Comparison of ENCODE assay signal across 11 cellular contexts in the genomic region with DNA sequence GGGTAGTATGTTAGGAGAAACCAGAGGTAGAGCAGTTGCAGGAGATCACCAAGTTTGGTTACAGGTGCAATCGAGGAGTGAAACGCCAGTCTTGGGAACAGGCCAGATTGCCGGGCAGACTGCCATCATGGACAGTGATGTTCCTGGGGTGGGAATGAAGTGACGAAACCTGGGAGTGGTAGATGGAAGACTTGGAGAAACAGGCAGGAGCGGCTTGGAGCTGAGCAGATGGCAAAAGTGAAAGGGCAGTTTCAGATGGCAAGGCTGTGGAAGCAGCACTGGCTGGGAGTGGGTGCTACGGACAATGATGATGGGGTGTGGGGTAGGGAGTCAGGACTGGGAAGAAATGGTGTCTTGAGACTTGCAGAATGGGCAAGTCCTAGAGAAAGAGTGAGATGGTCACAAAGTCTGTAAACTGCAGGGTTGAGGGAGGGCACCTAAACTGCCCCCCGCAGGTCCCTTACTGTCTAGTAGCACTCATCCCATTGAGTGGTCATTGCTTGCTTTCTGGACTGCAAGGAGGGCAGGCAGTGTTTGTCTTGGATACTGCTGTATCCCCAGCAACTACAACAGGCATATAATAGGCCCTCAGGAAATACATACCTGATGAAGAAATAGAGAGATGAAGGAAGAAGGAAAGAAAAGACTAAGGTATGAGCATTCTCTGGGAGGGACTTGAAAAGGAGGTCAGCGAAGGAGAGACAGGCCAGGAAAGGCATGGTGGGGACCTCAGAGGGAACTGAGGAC. TPM values are rescaled to one million over a fixed set of nuclear protein-coding genes. Genes with fewer than 3 reads are reported as not detected.
DNase-seq lines count a peak whose midpoint lies in the region; ATAC-seq and TF ChIP-seq lines count a peak whose summit lies in the region.
"Had no signal": no experiment of that assay in that cellular context is flagged by ENCODE, and none has a peak within 500 bp of the region (broad histone marks: within the 10 kb centered on the region; RNA-seq: fewer than 3 reads in every experiment).

No MANE protein-coding gene starts in this region.

- ATAC-seq in HCT116 (peak; percentile 18; the same call in 1 of the 2 replicates), GM21447 (IDR thresholded peaks at IDR 0.05; ENCODE audit: unreplicated experiment) (no peak)

- intact Hi-C loops in HCT116 (cut with micrococcal nuclease), result no loop called here
- intact Hi-C loops in left ventricle myocardium inferior (cut with micrococcal nuclease), result no loop called here

- no peak overlapping the region for H3K4me3 Mint-ChIP-seq in osteocyte (ENCODE audit: unreplicated experiment)

- H3K9ac ChIP-seq in HCT116 (ENCODE audit: low read length), result no peak overlapping the region
- peak overlapping the region; percentile 33 for H3K9ac ChIP-seq in skeletal muscle satellite cell (ENCODE audit: low read depth, low read length)

- H3K4me1 ChIP-seq in HCT116 (ENCODE audit: control insufficient read depth in 1 of 2, insufficient read depth in 2 of 2, low read length in 2 of 2) (peaks cover 16 to 17% of the 10 kb centered on the region in 2 experiments), SJSA1 (replicated peaks) (peaks cover 23% of the 10 kb centered on the region), left ventricle myocardium inferior (peaks cover 8% of the 10 kb centered on the region), skeletal muscle satellite cell (ENCODE audit: control insufficient read depth, insufficient read depth, low read length) (peaks cover 20% of the 10 kb centered on the region)

- H3K4me1 Mint-ChIP-seq in osteocyte (ENCODE audit: unreplicated experiment), result peaks cover 2% of the 10 kb centered on the region

- H3K4me2 ChIP-seq in HCT116 (ENCODE audit: low read length), result peak overlapping the region; percentile 44; the same call in 1 of the 2 replicates
- H3K4me2 ChIP-seq in skeletal muscle satellite cell (ENCODE audit: low read length), result peak overlapping the region; percentile 23

- H3K9me3 Mint-ChIP-seq in osteocyte (ENCODE audit: unreplicated experiment), result no peaks in the 10 kb centered on the region

- POLR2A ChIA-PET in HCT116 (lab: Charles Lee), result no interaction called here

- peaks cover 11% of the 10 kb centered on the region for H3K36me3 Mint-ChIP-seq in osteocyte (ENCODE audit: unreplicated experiment)

- no TSS peak for BruUV-seq in HCT116 (replicated peaks; lab: Mats Ljungman, UMichigan)

- peaks cover 0 to 4% of the 10 kb centered on the region in 2 experiments; a peak in 2 of 4 replicates for H3K36me3 ChIP-seq in HCT116 (ENCODE audit: control insufficient read depth in 1 of 2, insufficient read depth in 2 of 2, low read length in 2 of 2)
- peaks cover 10% of the 10 kb centered on the region; the same call in 1 of the 2 replicates for H3K36me3 ChIP-seq in SJSA1
- peaks cover 22% of the 10 kb centered on the region for H3K36me3 ChIP-seq in left ventricle myocardium inferior
- H3K36me3 ChIP-seq in skeletal muscle satellite cell (ENCODE audit: insufficient read depth, low read length), result peaks cover 20% of the 10 kb centered on the region

- no peak overlapping the region for H3K4me3 ChIP-seq in HCT116 (replicated peaks in 1 of 2; ENCODE audit: low read depth in 1 of 2, low read length in 2 of 2)
- no peak overlapping the region for H3K4me3 ChIP-seq in SJSA1
- H3K4me3 ChIP-seq in left ventricle myocardium inferior, result no peak overlapping the region
- H3K4me3 ChIP-seq in skeletal muscle satellite cell (ENCODE audit: low read length), result no peak overlapping the region

- H2AFZ ChIP-seq in HCT116 (ENCODE audit: low read depth, low read length, poor library complexity, severe bottlenecking), result no peak overlapping the region

- H3K79me2 ChIP-seq in HCT116 (ENCODE audit: insufficient read depth, low read length), result no peaks in the 10 kb centered on the region

- H3K9me3 ChIP-seq in HCT116 (ENCODE audit: control insufficient read depth in 1 of 2, insufficient read depth in 1 of 2, low read depth in 1 of 2, low read length in 2 of 2), result no peaks in the 10 kb centered on the region
- no peaks in the 10 kb centered on the region for H3K9me3 ChIP-seq in SJSA1 (replicated peaks)
- H3K9me3 ChIP-seq in left ventricle myocardium inferior (replicated peaks), result no peaks in the 10 kb centered on the region
- no peaks in the 10 kb centered on the region for H3K9me3 ChIP-seq in skeletal muscle satellite cell (replicated peaks; ENCODE audit: low read length)

- CTCF ChIA-PET in HCT116 (lab: Charles Lee), result no interaction called here

- H3K27me3 Mint-ChIP-seq in osteocyte (ENCODE audit: unreplicated experiment), result no peaks in the 10 kb centered on the region

- no peak for DNase-seq in HCT116 (ENCODE audit: low read depth, low spot score)
- DNase-seq in SJSA1 (ENCODE audit: low read depth in 1 of 2, low spot score in 2 of 2), result peak in 1 of 2 experiments; percentile 12
- peak; percentile 53 for DNase-seq in left ventricle myocardium inferior
- DNase-seq in NCI-H1930 (lab: John Stamatoyannopoulos, UW), result no peak
- no peak for DNase-seq in activated T-cell treated with anti-CD3 and anti-CD28 coated beads, Interleukin-2, amount 50 U/mL, for 1 hour
- no peak for DNase-seq in osteocyte (ENCODE audit: extremely low spot score, unreplicated experiment)
- DNase-seq: activated CD8-positive, alpha-beta memory T cell treated with anti-CD3 and anti-CD28 coated beads, Interleukin-2, amount 50 U/mL, for 48 hours; KG1; occipital lobe had no signal

- TF ChIP-seq CTCF in HCT116 (IDR thresholded peaks at IDR 0.05 in 2 of 3, conservative IDR thresholded peaks at IDR 0.05 in 1 of 3; ENCODE audit: borderline replicate concordance in 1 of 3, insufficient read depth in 1 of 3, low read depth in 2 of 3, low read length in 2 of 3) (no peak), left ventricle myocardium inferior (IDR thresholded peaks at IDR 0.05; ENCODE audit: borderline replicate concordance) (no peak), osteocyte (IDR thresholded peaks at IDR 0.05) (no peak)

- no peaks in the 10 kb centered on the region for H3K27me3 ChIP-seq in HCT116 (ENCODE audit: insufficient read depth, low read length)
- H3K27me3 ChIP-seq in SJSA1 (replicated peaks), result no peaks in the 10 kb centered on the region
- H3K27me3 ChIP-seq in left ventricle myocardium inferior (ENCODE audit: low read depth), result no peaks in the 10 kb centered on the region
- H3K27me3 ChIP-seq in skeletal muscle satellite cell (ENCODE audit: control insufficient read depth, insufficient read depth, low read length), result no peaks in the 10 kb centered on the region

- H3K27ac Mint-ChIP-seq in osteocyte (ENCODE audit: unreplicated experiment), result no peak overlapping the region

- TF ChIP-seq RAD21 in HCT116 (IDR thresholded peaks at IDR 0.05; ENCODE audit: low read depth), result no peak

- H4K20me1 ChIP-seq in HCT116 (ENCODE audit: insufficient read depth), result no peaks in the 10 kb centered on the region

- TF ChIP-seq POLR2A in HCT116 (IDR thresholded peaks at IDR 0.05; ENCODE audit: borderline replicate concordance, extremely low read depth, insufficient read depth, insufficient read length), result no peak

- H3K27ac ChIP-seq in HCT116 (ENCODE audit: low read depth, low read length), result peak overlapping the region; percentile 28; the same call in 1 of the 2 replicates
- H3K27ac ChIP-seq in SJSA1, result peak overlapping the region; percentile 75
- no peak overlapping the region for H3K27ac ChIP-seq in left ventricle myocardium inferior (replicated peaks)

- RAD21 ChIA-PET in HCT116 (lab: Charles Lee; ENCODE audit: low non-redundant PET in 1 of 2, low total read pairs in 2 of 2, uncharacterized antibody in 2 of 2, unreplicated experiment in 2 of 2), result no interaction called here

- H3K9me2 ChIP-seq in HCT116 (ENCODE audit: insufficient read depth), result no peaks in the 10 kb centered on the region

TF ChIP-seq in HCT116, 20 proteins besides CTCF, POLR2A, EP300 and RAD21:
- TF ChIP-seq EZH2phosphoT487 (IDR thresholded peaks at IDR 0.05; ENCODE audit: borderline replicate concordance) (no peak), YY1 (IDR thresholded peaks at IDR 0.05; ENCODE audit: extremely low read depth, insufficient replicate concordance, low read depth, low read length) (no peak), ZNF274 (IDR thresholded peaks at IDR 0.05; ENCODE audit: low read depth, low read length) (no peak), CBX3 (IDR thresholded peaks at IDR 0.05; ENCODE audit: low read depth) (no peak), FOSL1 (IDR thresholded peaks at IDR 0.05; ENCODE audit: low read depth) (no peak), TCF7L2 (IDR thresholded peaks at IDR 0.05; ENCODE audit: borderline replicate concordance, extremely low read depth, insufficient read depth, insufficient read length) (no peak)

RNA-seq across cellular contexts. Expression of a gene that starts 29.5 kb away (rescaled TPM):
- 12.7 TPM for total RNA-seq in HCT116 (2021; ENCODE audit: unreplicated experiment)
- polyA plus RNA-seq in HCT116 (2012), result 9.7 and 11.3 TPM in 2 replicates
- 5.5 and 7.3 TPM in 2 replicates for total RNA-seq in SJSA1 (2014; rRNA removed; shearing (Covaris generic))
- total RNA-seq in left ventricle myocardium inferior, result 19.1 TPM
- total RNA-seq in skeletal muscle satellite cell (2012; rRNA removed), result 7.9 and 10.7 TPM in 2 replicates
- total RNA-seq in osteocyte, result 32.6 and 33.3 TPM in 2 replicates
